16 cellular contexts compared by ENCODE assay signal in the genomic region with DNA sequence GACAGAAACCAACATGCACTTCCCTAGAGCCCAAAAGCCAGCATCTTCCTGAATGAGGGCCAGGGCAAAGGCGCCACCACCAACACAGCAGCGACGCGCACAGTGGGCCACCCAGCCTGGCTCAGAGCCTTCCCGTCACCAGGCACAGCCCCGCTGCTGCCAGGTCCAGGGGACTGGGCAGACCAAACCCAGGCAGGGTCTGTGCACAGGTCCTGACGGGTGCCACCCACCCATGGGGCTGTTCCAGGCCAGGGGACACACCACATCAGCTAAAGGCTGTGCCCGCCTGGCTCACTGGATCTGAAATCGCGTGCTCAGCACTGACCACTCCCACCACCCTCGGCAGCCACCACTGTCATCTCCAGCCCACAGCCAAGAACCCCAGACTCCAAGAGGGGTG. TPM values are rescaled to one million over a fixed set of nuclear protein-coding genes. Genes with fewer than 3 reads are reported as not detected.
DNase-seq lines count a peak whose midpoint lies in the region; ATAC-seq and TF ChIP-seq lines count a peak whose summit lies in the region.
"Had no signal": no experiment of that assay in that cellular context is flagged by ENCODE, and none has a peak within 500 bp of the region (broad histone marks: within the 10 kb centered on the region; RNA-seq: fewer than 3 reads in every experiment).

No MANE protein-coding gene starts in this region.

- H3K23ac ChIP-seq in neuronal stem cell (ENCODE audit: low read depth, low read length, poor library complexity): peak overlapping the region; percentile 50

- H3K4me1 Mint-ChIP-seq in stimulated activated naive CD8-positive, alpha-beta T cell treated with anti-CD3 and anti-CD28 coated beads, Interleukin-15, amount 100 ng/mL, for 72 hours: peaks cover under 1% of the 10 kb centered on the region
- H3K4me1 Mint-ChIP-seq: CD4-positive, alpha-beta memory T cell had no signal

- H4K8ac ChIP-seq in neuronal stem cell (ENCODE audit: low read depth, low read length): no peak overlapping the region

- H3K4me2 ChIP-seq in neuronal stem cell (ENCODE audit: insufficient read depth, low read length, poor library complexity, severe bottlenecking): no peak overlapping the region
- H3K4me2 ChIP-seq: GM23338 had no signal

- WGBS in neuronal stem cell (ENCODE audit: extremely low coverage in 2 of 2, insufficient read length in 2 of 2, insufficient replicate concordance in 1 of 2), 2 donors: no CpG with 5 or more reads among the region's 11 CpGs

- H3K27me3 ChIP-seq in neuronal stem cell (ENCODE audit: control insufficient read depth in 3 of 3, insufficient read depth in 3 of 3, low read depth in 1 of 3, low read length in 3 of 3) (peaks cover 0 to 7% (median 0%) of the 10 kb centered on the region in 3 experiments), upper lobe of right lung (no peaks in the 10 kb centered on the region)

- no peak overlapping the region for H3K9ac ChIP-seq in neuronal stem cell (ENCODE audit: low read depth, low read length, poor library complexity)

- no peaks in the 10 kb centered on the region for H3K36me3 ChIP-seq in neuronal stem cell (replicated peaks in 1 of 2; ENCODE audit: control insufficient read depth in 2 of 2, insufficient read depth in 2 of 2, low read length in 2 of 2)
- H3K36me3 ChIP-seq in upper lobe of right lung: no peaks in the 10 kb centered on the region
- H3K36me3 ChIP-seq: HAP-1 had no signal

- H3K9me3 Mint-ChIP-seq in stimulated activated naive CD8-positive, alpha-beta T cell treated with anti-CD3 and anti-CD28 coated beads, Interleukin-15, amount 100 ng/mL, for 72 hours: no peaks in the 10 kb centered on the region
- H3K9me3 Mint-ChIP-seq: GM23338, HFFc6 had no signal

- H2AK5ac ChIP-seq in neuronal stem cell (ENCODE audit: low read depth, low read length): peak overlapping the region; percentile 70

- no peaks in the 10 kb centered on the region for H3K9me3 ChIP-seq in neuronal stem cell (replicated peaks in 1 of 2; ENCODE audit: control insufficient read depth in 2 of 2, insufficient read depth in 1 of 2, low read depth in 1 of 2, low read length in 2 of 2)
- H3K9me3 ChIP-seq in upper lobe of right lung: no peaks in the 10 kb centered on the region
- H3K9me3 ChIP-seq: HAP-1 had no signal

- H3K4me3 ChIP-seq in neuronal stem cell (ENCODE audit: low read length in 2 of 2) (peak overlapping the region in 1 of 2 donors; percentile 3), upper lobe of right lung (no peak overlapping the region)
- H3K4me3 ChIP-seq: GM23338, HAP-1 had no signal

- intact Hi-C loops in upper lobe of right lung (cut with DNase I): no loop called here

- peak overlapping the region; percentile 50 for H3K14ac ChIP-seq in neuronal stem cell (ENCODE audit: low read length)

- H2BK12ac ChIP-seq in neuronal stem cell (ENCODE audit: low read length): no peak overlapping the region

- TF ChIP-seq CTCF in upper lobe of right lung (IDR thresholded peaks at IDR 0.05): no peak

- H3K27me3 Mint-ChIP-seq in stimulated activated naive CD8-positive, alpha-beta T cell treated with anti-CD3 and anti-CD28 coated beads, Interleukin-15, amount 100 ng/mL, for 72 hours: no peaks in the 10 kb centered on the region
- H3K27me3 Mint-ChIP-seq: CD4-positive, alpha-beta memory T cell had no signal

- H3K27ac Mint-ChIP-seq in stimulated activated naive CD8-positive, alpha-beta T cell treated with anti-CD3 and anti-CD28 coated beads, Interleukin-15, amount 100 ng/mL, for 72 hours: no peak overlapping the region
- H3K27ac Mint-ChIP-seq: CD4-positive, alpha-beta memory T cell; GM23338; HFFc6 had no signal

- H3K4me1 ChIP-seq in neuronal stem cell (ENCODE audit: control insufficient read depth in 2 of 2, insufficient read depth in 1 of 2, low read depth in 1 of 2, low read length in 2 of 2): peaks cover 4 to 5% of the 10 kb centered on the region in 2 donors
- H3K4me1 ChIP-seq in upper lobe of right lung: no peaks in the 10 kb centered on the region
- H3K4me1 ChIP-seq: HAP-1 had no signal

- H2AFZ ChIP-seq in neuronal stem cell (ENCODE audit: low read length): no peak overlapping the region
- H2AFZ ChIP-seq: GM23338 had no signal

- peak overlapping the region; percentile 78 for H3K18ac ChIP-seq in neuronal stem cell (ENCODE audit: low read length)

- DNase-seq in stimulated activated naive CD8-positive, alpha-beta T cell treated with anti-CD3 and anti-CD28 coated beads, Interleukin-15, Interleukin-2, amounts not matched to agents 100 U/mL and 50 U/mL, for 24 hours: no peak
- DNase-seq in stimulated activated naive CD8-positive, alpha-beta T cell treated with anti-CD3 and anti-CD28 coated beads, Interleukin-15, amount 100 ng/mL, for 72 hours: no peak
- DNase-seq in neuronal stem cell (ENCODE audit: low spot score): no peak
- no peak for DNase-seq in upper lobe of right lung
- no peak for DNase-seq in NCI-H526 treated with DMSO at 0.1 percent for 48 hours (lab: John Stamatoyannopoulos, UW)
- no peak for DNase-seq in stimulated activated CD4-positive, alpha-beta T cell treated with anti-CD3 and anti-CD28 coated beads, Interleukin-2, amount 100 ng/mL, for 24 hours
- DNase-seq: C1 segment of cervical spinal cord; Calu3; CD4-positive, alpha-beta memory T cell; COR-L47; DMS53; DMS79 treated with DMSO at 0.1 percent for 48 hours; GF-D8; HFFc6 had no signal

- H3K27ac ChIP-seq in neuronal stem cell (replicated peaks; ENCODE audit: low read length): no peak overlapping the region
- no peak overlapping the region for H3K27ac ChIP-seq in upper lobe of right lung

- peak overlapping the region; percentile 66 for H3K4ac ChIP-seq in neuronal stem cell (ENCODE audit: low read length)

- H4K91ac ChIP-seq in neuronal stem cell (ENCODE audit: low read depth, low read length, poor library complexity): no peak overlapping the region

- no peak overlapping the region for H2BK120ac ChIP-seq in neuronal stem cell (ENCODE audit: low read depth, low read length)

- no peak overlapping the region for H3K4me3 Mint-ChIP-seq in stimulated activated naive CD8-positive, alpha-beta T cell treated with anti-CD3 and anti-CD28 coated beads, Interleukin-15, amount 100 ng/mL, for 72 hours
- H3K4me3 Mint-ChIP-seq: CD4-positive, alpha-beta memory T cell; GM23338; HFFc6 had no signal

- peak; percentile 14 for ATAC-seq in stimulated activated naive CD8-positive, alpha-beta T cell treated with anti-CD3 and anti-CD28 coated beads, Interleukin-15, Interleukin-2, amounts not matched to agents 100 U/mL and 50 U/mL, for 24 hours
- no peak for ATAC-seq in stimulated activated naive CD8-positive, alpha-beta T cell treated with anti-CD3 and anti-CD28 coated beads, Interleukin-15, amount 100 ng/mL, for 72 hours
- ATAC-seq in upper lobe of right lung: peak; percentile 32
- ATAC-seq: GM23338 had no signal

- no peak overlapping the region for H2BK15ac ChIP-seq in neuronal stem cell (ENCODE audit: low read length)

- H2BK5ac ChIP-seq in neuronal stem cell (ENCODE audit: low read length): peak overlapping the region; percentile 48

- peaks cover 1% of the 10 kb centered on the region for H3K79me1 ChIP-seq in neuronal stem cell (ENCODE audit: low read depth, low read length)

RNA-seq across cellular contexts. Expression of a gene that starts 13.8 kb away (rescaled TPM):
- 2.0 TPM for polyA plus RNA-seq in neuronal stem cell (2013, experiment 1 of 2)
- 1.3 TPM for polyA plus RNA-seq in neuronal stem cell (2013, experiment 2 of 2)
- total RNA-seq in upper lobe of right lung: 2.8 TPM

RNA-seq across cellular contexts. Expression of a gene that starts 41.8 kb away (rescaled TPM):
- 44.6 TPM for polyA plus RNA-seq in neuronal stem cell (2013, experiment 1 of 2)
- 44.5 TPM for polyA plus RNA-seq in neuronal stem cell (2013, experiment 2 of 2)
- 32.8 TPM for total RNA-seq in upper lobe of right lung

RNA-seq across cellular contexts. Expression of a gene that starts 50.8 kb away (rescaled TPM):
- 28.3 TPM for polyA plus RNA-seq in neuronal stem cell (2013, experiment 1 of 2)
- polyA plus RNA-seq in neuronal stem cell (2013, experiment 2 of 2): 26.4 TPM
- 33.2 TPM for total RNA-seq in upper lobe of right lung

RNA-seq across cellular contexts. Expression of a gene that starts 51.0 kb away (rescaled TPM):
- 110 TPM for polyA plus RNA-seq in neuronal stem cell (2013, experiment 1 of 2)
- 108 TPM for polyA plus RNA-seq in neuronal stem cell (2013, experiment 2 of 2)
- total RNA-seq in upper lobe of right lung: 13.3 TPM
